23 cellular contexts compared by ENCODE assay signal in the genomic region with DNA sequence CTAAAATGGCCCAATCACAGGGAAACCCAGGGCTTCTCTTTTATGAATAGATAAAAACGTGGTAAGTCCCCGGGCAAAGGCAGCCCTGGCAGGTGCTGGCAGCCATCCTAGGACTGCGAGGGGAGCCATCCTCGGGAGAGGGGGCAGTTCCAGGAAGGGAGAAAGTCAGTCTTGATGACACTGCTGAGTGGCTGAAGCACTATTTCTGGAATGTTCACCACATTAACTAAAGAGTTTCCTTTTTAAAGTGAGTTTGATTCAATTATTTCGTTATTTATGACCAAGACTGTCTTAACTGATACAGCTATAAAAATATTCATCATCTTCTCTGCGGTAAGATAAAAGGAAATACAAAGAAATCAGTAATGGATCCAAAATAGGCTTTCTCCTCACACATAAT. TPM values are rescaled to one million over a fixed set of nuclear protein-coding genes. Genes with fewer than 3 reads are reported as not detected.
DNase-seq lines count a peak whose midpoint lies in the region; ATAC-seq, FAIRE-seq and TF ChIP-seq lines count a peak whose summit lies in the region.
"Had no signal": no experiment of that assay in that cellular context is flagged by ENCODE, and none has a peak within 500 bp of the region (broad histone marks: within the 10 kb centered on the region; RNA-seq: fewer than 3 reads in every experiment).

No MANE protein-coding gene starts in this region.

- POLR2A ChIA-PET in OCI-LY7 (lab: Charles Lee) = no interaction called here
- POLR2A ChIA-PET in RWPE1 (lab: Yijun Ruan, JAX; ENCODE audit: low non-redundant PET) = no interaction called here

- H3K27ac ChIP-seq in left ventricle myocardium inferior (replicated peaks) = no peak overlapping the region
- H3K27ac ChIP-seq in OCI-LY7 (ENCODE audit: low read depth, low read length, poor library complexity, severe bottlenecking) = no peak overlapping the region
- H3K27ac ChIP-seq in RWPE1 = no peak overlapping the region

- TF ChIP-seq CTCF in left ventricle myocardium inferior (IDR thresholded peaks at IDR 0.05; ENCODE audit: borderline replicate concordance) (no peak), OCI-LY7 (conservative IDR thresholded peaks at IDR 0.05; ENCODE audit: low read length) (no peak), RWPE1 (conservative IDR thresholded peaks at IDR 0.05; ENCODE audit: low read depth) (no peak)

- FAIRE-seq in urothelium cell line (lab: Jason Lieb, UNC) = no peak
- FAIRE-seq: GM12892, GM18507, H54, RCC 7860 had no signal

- H3K4me3 ChIP-seq in left ventricle myocardium inferior (no peak overlapping the region), OCI-LY7 (ENCODE audit: low read depth, low read length, poor library complexity, severe bottlenecking) (no peak overlapping the region)

- peaks cover 23% of the 10 kb centered on the region for H3K4me1 ChIP-seq in left ventricle myocardium inferior
- peaks cover 11% of the 10 kb centered on the region for H3K4me1 ChIP-seq in OCI-LY7 (ENCODE audit: insufficient read depth, low read length, poor library complexity, severe bottlenecking)

- H3K4me2 ChIP-seq in OCI-LY7 (ENCODE audit: low read length) = no peak overlapping the region

- H3K9me3 ChIP-seq in left ventricle myocardium inferior (replicated peaks) = no peaks in the 10 kb centered on the region
- H3K9me3 ChIP-seq in OCI-LY7 (ENCODE audit: low read length) = no peaks in the 10 kb centered on the region

- ATAC-seq in Right ventricle myocardium inferior = peak; percentile 66
- ATAC-seq in HG03571 (IDR thresholded peaks at IDR 0.05; ENCODE audit: unreplicated experiment) = no peak

- CTCF ChIA-PET in OCI-LY7 (lab: Charles Lee; ENCODE audit: unreplicated experiment) (no interaction called here), RWPE1 (lab: Yijun Ruan, JAX) (no interaction called here)

- H3K36me3 ChIP-seq in left ventricle myocardium inferior (no peaks in the 10 kb centered on the region), OCI-LY7 (ENCODE audit: insufficient read depth, low read length) (no peaks in the 10 kb centered on the region)

- H3K27me3 ChIP-seq in left ventricle myocardium inferior (ENCODE audit: low read depth) = no peaks in the 10 kb centered on the region

- H3K9me2 ChIP-seq in OCI-LY7 (ENCODE audit: insufficient read depth, low read length) = no peaks in the 10 kb centered on the region

- H3K79me2 ChIP-seq in OCI-LY7 (ENCODE audit: insufficient read depth, low read depth, low read length) = no peaks in the 10 kb centered on the region

- H4K20me1 ChIP-seq in OCI-LY7 (ENCODE audit: insufficient read depth, low read length) = no peaks in the 10 kb centered on the region

- DNase-seq in Right ventricle myocardium inferior (ENCODE audit: missing footprints) = no peak
- no peak for DNase-seq in left ventricle myocardium inferior
- DNase-seq in OCI-LY7 (ENCODE audit: low spot score) = no peak
- DNase-seq in cerebellum (ENCODE audit: low spot score) = peak; percentile 13
- DNase-seq in urothelium cell line (ENCODE audit: low spot score) = peak; percentile 8
- DNase-seq in DMS 273 treated with DMSO at 0.1 percent for 48 hours (lab: John Stamatoyannopoulos, UW) = no peak
- no peak for DNase-seq in RWPE1 (ENCODE audit: low spot score)
- DNase-seq: 8988T; CD4-positive, CD25-positive, alpha-beta regulatory T cell; COR-L47; IMR-90; NCI-H1048; NCI-H146; NCI-H2081; NCI-H446 treated with DMSO at 0.1 percent for 48 hours; SHP77 treated with DMSO at 0.1 percent for 48 hours had no signal

- intact Hi-C loops in Right ventricle myocardium inferior (cut with DNase I) = loop anchor here (5.0 kb wide), 3 partner anchors 35 to 70 kb away; a partner anchor contains a TSS
- intact Hi-C loops in left ventricle myocardium inferior (cut with micrococcal nuclease) = no loop called here
- intact Hi-C loops in OCI-LY7 (cut with micrococcal nuclease; ENCODE audit: unreplicated experiment) = no loop called here

- BruUV-seq in OCI-LY7 (replicated peaks; lab: Mats Ljungman, UMichigan) = no TSS peak

- H2AFZ ChIP-seq in OCI-LY7 (ENCODE audit: low read length) = peak overlapping the region; percentile 83; the same call in 1 of the 2 replicates

RNA-seq across cellular contexts. Expression of a gene that starts 20.4 kb away (rescaled TPM):
- total RNA-seq in Right ventricle myocardium inferior (not detected), left ventricle myocardium inferior (not detected), OCI-LY7 (2022) (not detected in 2 replicates), cerebellum (6.1 TPM)
- total RNA-seq in OCI-LY7 (2014; rRNA removed; shearing (Covaris generic)) = not detected in 2 replicates
- total RNA-seq: B cell; CD4-positive, CD25-positive, alpha-beta regulatory T cell; IMR-90; MCF 10A had no signal

Comparison
In these comparisons a context has a peak if more than half of its experiments do, and no peak if none do; other contexts are left out.
1. DNase-seq: peak in cerebellum (single experiment) and urothelium cell line (single experiment); none in Right ventricle myocardium inferior (single experiment), left ventricle myocardium inferior (single experiment), OCI-LY7 (single experiment), DMS 273 treated with DMSO at 0.1 percent for 48 hours (single experiment) and RWPE1 (single experiment).